ENCODE assay signal across 36 cellular contexts in genomic region chr15:32965897-32966296, GRCh38.
"Had no signal": no experiment of that assay in that cellular context is flagged by ENCODE, and none has a peak within 500 bp of the region (broad histone marks: within the 10 kb centered on the region; RNA-seq: fewer than 3 reads in every experiment).

No MANE protein-coding gene starts in this region.

- DNase-seq: activated CD4-positive, alpha-beta memory T cell treated with anti-CD3 and anti-CD28 coated beads, Interleukin-2, amount 10 ng/mL, durations not matched to agents 7 days and 5 days; activated CD4-positive, alpha-beta T cell treated with anti-CD3 and anti-CD28 coated beads for 1 hour; activated CD4-positive, alpha-beta T cell treated with anti-CD3 and anti-CD28 coated beads for 48 hours; activated CD4-positive, CD25-positive, alpha-beta regulatory T cell; activated CD8-positive, alpha-beta memory T cell treated with anti-CD3 and anti-CD28 coated beads for 24 hours; activated CD8-positive, alpha-beta memory T cell treated with anti-CD3 and anti-CD28 coated beads, Interleukin-2, amount 10 ng/mL, durations not matched to agents 7 days and 5 days; activated CD8-positive, alpha-beta memory T cell treated with anti-CD3 and anti-CD28 coated beads, Interleukin-2, amount 50 U/mL, for 48 hours; activated effector memory CD4-positive, alpha-beta T cell treated with Interleukin-2 at 50 U/mL for 16 hours; activated naive CD4-positive, alpha-beta T cell treated with anti-CD3 and anti-CD28 coated beads, Interleukin-2, amount 10 ng/mL, durations not matched to agents 7 days and 5 days; activated naive CD8-positive, alpha-beta T cell treated with anti-CD3 and anti-CD28 coated beads, Interleukin-2, amount 50 U/mL, for 24 hours; activated T-cell treated with anti-CD3 and anti-CD28 coated beads, Interleukin-2, amount 50 U/mL, for 48 hours; anterior cingulate cortex; brain microvascular endothelial cell; central memory CD4-positive, alpha-beta T cell; Kasumi-1; KG1; MG63; NCI-H1048; NCI-H1105 treated with DMSO at 0.1 percent for 48 hours; NCI-H1436; NCI-H1694; NCI-H2029; NCI-H2171 treated with DMSO at 0.1 percent for 48 hours; NCI-H2227 treated with DMSO at 0.1 percent for 48 hours; NCI-H446; NCI-H510A treated with DMSO at 0.1 percent for 48 hours; NCI-H526 treated with DMSO at 0.1 percent for 48 hours; NCI-H774; SHP77; SW 1271; T-helper 1 cell; T-helper 2 cell; T-helper 9 cell had no signal

- H3K27ac ChIP-seq: brain microvascular endothelial cell, SJSA1, VCaP had no signal

- ATAC-seq: activated CD8-positive, alpha-beta memory T cell treated with anti-CD3 and anti-CD28 coated beads, Interleukin-2, amount 10 ng/mL, durations not matched to agents 7 days and 5 days; activated naive CD8-positive, alpha-beta T cell treated with anti-CD3 and anti-CD28 coated beads, Interleukin-2, amount 50 U/mL, for 24 hours; Panc1 had no signal

- H3K4me3 ChIP-seq: MG63, SJSA1 had no signal

- H3K4me1 ChIP-seq: SJSA1 had no signal

- H3K9me3 ChIP-seq: MG63, SJSA1 had no signal

- H3K36me3 ChIP-seq: brain microvascular endothelial cell, MG63 had no signal

- H3K27me3 ChIP-seq: brain microvascular endothelial cell, MG63, SJSA1 had no signal
